In genomic region chr6:84788689-84789088, GRCh38 we compare ENCODE assay signal across 27 cellular contexts. TPM values are rescaled to one million over a fixed set of nuclear protein-coding genes. Genes with fewer than 3 reads are reported as not detected.
"Had no signal": no experiment of that assay in that cellular context is flagged by ENCODE, and none has a peak within 500 bp of the region (broad histone marks: within the 10 kb centered on the region; RNA-seq: fewer than 3 reads in every experiment).

No MANE protein-coding gene starts in this region.

- H3K9me3 ChIP-seq: mucosa of descending colon, suprapubic skin, transverse colon, upper lobe of right lung, uterus had no signal

- H3K4me2 ChIP-seq: neural progenitor cell, smooth muscle cell had no signal

- H3K9ac ChIP-seq: neural progenitor cell, parathyroid adenoma had no signal

- H3K4me1 ChIP-seq: gastrocnemius medialis, neural progenitor cell, parathyroid adenoma, suprapubic skin, transverse colon, upper lobe of right lung, uterus had no signal

- ATAC-seq: gastrocnemius medialis; left ventricle myocardium superior; mucosa of descending colon; natural killer cell treated with Interleukin-12 subunit alpha and Interleukin-12 subunit beta and Interleukin-15 and Interleukin-18, amount 100 ng/mL, for 72 hours; sciatic nerve; stimulated activated naive CD8-positive, alpha-beta T cell treated with anti-CD3 and anti-CD28 coated beads, Interleukin-15, amount 100 ng/mL, for 72 hours; upper lobe of right lung had no signal

- H3K27me3 Mint-ChIP-seq: memory B cell; natural killer cell treated with Interleukin-12 subunit alpha and Interleukin-12 subunit beta and Interleukin-15 and Interleukin-18, amount 100 ng/mL, for 72 hours; stimulated activated naive CD8-positive, alpha-beta T cell treated with anti-CD3 and anti-CD28 coated beads, Interleukin-15, amount 100 ng/mL, for 72 hours had no signal

- H3K4me3 ChIP-seq: dorsolateral prefrontal cortex, gastrocnemius medialis, lung, mucosa of descending colon, neural progenitor cell, smooth muscle cell, suprapubic skin, transverse colon, upper lobe of right lung, uterus had no signal

- DNase-seq: dorsolateral prefrontal cortex; effector CD4-positive, alpha-beta T cell; foreskin fibroblast; gastrocnemius medialis; head of caudate nucleus; left ventricle myocardium superior; mucosa of descending colon; naive B cell; stimulated activated CD4-positive, alpha-beta T cell treated with anti-CD3 and anti-CD28 coated beads, Interleukin-12 subunit alpha, Interleukin-12 subunit beta, amount 100 ng/mL, for 4 hours; stimulated activated CD4-positive, alpha-beta T cell treated with anti-CD3 and anti-CD28 coated beads, Interleukin-1b, Interleukin-23, amount 100 ng/mL, for 48 hours; stimulated activated CD4-positive, alpha-beta T cell treated with anti-CD3 and anti-CD28 coated beads, Interleukin-4, amount 100 ng/mL, for 1 hour; stimulated activated CD8-positive, alpha-beta memory T cell treated with anti-CD3 and anti-CD28 coated beads, Interleukin-4, amount 100 ng/mL, for 48 hours; stimulated activated naive CD4-positive, alpha-beta T cell; stimulated activated naive CD8-positive, alpha-beta T cell treated with anti-CD3 and anti-CD28 coated beads, Interleukin-15, amount 100 ng/mL, for 72 hours; transverse colon; upper lobe of right lung; uterus had no signal

- H3K79me2 ChIP-seq: parathyroid adenoma had no signal

- H3K36me3 Mint-ChIP-seq: memory B cell; mesothelial cell of epicardium; naive B cell; natural killer cell treated with Interleukin-12 subunit alpha and Interleukin-12 subunit beta and Interleukin-15 and Interleukin-18, amount 100 ng/mL, for 72 hours; neural progenitor cell had no signal

- H2AFZ ChIP-seq: neural progenitor cell, parathyroid adenoma had no signal

- H3K4me1 Mint-ChIP-seq: memory B cell; mesothelial cell of epicardium; naive B cell; neural progenitor cell; stimulated activated naive CD8-positive, alpha-beta T cell treated with anti-CD3 and anti-CD28 coated beads, Interleukin-15, amount 100 ng/mL, for 72 hours had no signal

- H3K36me3 ChIP-seq: gastrocnemius medialis, neural progenitor cell, suprapubic skin, transverse colon, upper lobe of right lung, uterus had no signal

- H3K27ac ChIP-seq: dorsolateral prefrontal cortex, gastrocnemius medialis, neural progenitor cell, parathyroid adenoma, suprapubic skin, transverse colon, upper lobe of right lung, uterus had no signal

- H3K9me3 Mint-ChIP-seq: neural progenitor cell had no signal

- H3K4me3 Mint-ChIP-seq: memory B cell; mesothelial cell of epicardium; naive B cell; natural killer cell treated with Interleukin-12 subunit alpha and Interleukin-12 subunit beta and Interleukin-15 and Interleukin-18, amount 100 ng/mL, for 72 hours; neural progenitor cell; stimulated activated naive CD8-positive, alpha-beta T cell treated with anti-CD3 and anti-CD28 coated beads, Interleukin-15, amount 100 ng/mL, for 72 hours had no signal

- H3K27me3 ChIP-seq: gastrocnemius medialis, suprapubic skin, transverse colon, upper lobe of right lung, uterus had no signal

- H3K27ac Mint-ChIP-seq: memory B cell; mesothelial cell of epicardium; naive B cell; natural killer cell treated with Interleukin-12 subunit alpha and Interleukin-12 subunit beta and Interleukin-15 and Interleukin-18, amount 100 ng/mL, for 72 hours; neural progenitor cell; progenitor cell of endocrine pancreas; stimulated activated naive CD8-positive, alpha-beta T cell treated with anti-CD3 and anti-CD28 coated beads, Interleukin-15, amount 100 ng/mL, for 72 hours had no signal

RNA-seq across cellular contexts. Expression of gene TBX18, which starts 24.3 kb away (rescaled TPM):
- total RNA-seq: natural killer cell treated with Interleukin-12 subunit alpha and Interleukin-12 subunit beta and Interleukin-15 and Interleukin-18, amount 100 ng/mL, for 72 hours had no signal
